ENCODE assay signal across 8 cellular contexts in the genomic region with DNA sequence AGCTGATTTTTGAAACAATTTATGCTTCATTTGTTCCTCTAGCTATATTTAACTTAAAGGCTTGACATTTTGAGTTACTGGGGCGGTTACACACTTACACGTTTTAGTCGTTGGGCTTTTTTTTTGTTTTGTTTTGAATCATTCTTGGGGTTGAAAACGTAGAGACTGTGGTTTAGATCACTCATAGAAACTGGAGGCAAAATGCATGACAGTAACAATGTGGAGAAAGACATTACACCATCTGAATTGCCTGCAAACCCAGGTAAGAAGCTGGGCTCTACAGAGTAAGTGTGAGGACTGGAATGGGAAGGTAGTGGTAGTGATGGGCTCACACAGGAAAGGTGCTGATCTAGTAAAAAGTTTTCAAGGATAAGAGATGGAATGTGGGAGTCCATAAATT. TPM values are rescaled to one million over a fixed set of nuclear protein-coding genes. Genes with fewer than 3 reads are reported as not detected.
DNase-seq lines count a peak whose midpoint lies in the region; ATAC-seq, FAIRE-seq and TF ChIP-seq lines count a peak whose summit lies in the region.

A gene with protein sequence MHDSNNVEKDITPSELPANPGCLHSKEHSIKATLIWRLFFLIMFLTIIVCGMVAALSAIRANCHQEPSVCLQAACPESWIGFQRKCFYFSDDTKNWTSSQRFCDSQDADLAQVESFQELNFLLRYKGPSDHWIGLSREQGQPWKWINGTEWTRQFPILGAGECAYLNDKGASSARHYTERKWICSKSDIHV (plus strand): TSS at position 180 of the 400 bp plus-strand sequence. CDS start 22 bp downstream, at position 202.

- H3K9me3 ChIP-seq in CD8-positive, alpha-beta memory T cell (ENCODE audit: low read length): no peaks in the 10 kb centered on the region
- H3K9me3 ChIP-seq in colonic mucosa: no peaks in the 10 kb centered on the region

- FAIRE-seq in D721Med (lab: Jason Lieb, UNC): no peak

- POLR2A ChIA-PET in CD8-positive, alpha-beta memory T cell (lab: Charles Lee): interaction anchor here (0.6 to 4.3 kb wide), 8 partner anchors 12 to 73 kb away, joined by 3 to 44 read pairs (median 6); no protein-coding TSS in a partner anchor

- peak within 1 kb of the TSS; percentile 64 for H3K27ac ChIP-seq in CD8-positive, alpha-beta memory T cell (ENCODE audit: low read depth, low read length)
- H3K27ac ChIP-seq in colonic mucosa: peak within 1 kb of the TSS; percentile 1

- H3K27me3 ChIP-seq in CD8-positive, alpha-beta memory T cell (ENCODE audit: insufficient read depth, low read length, poor library complexity, severe bottlenecking): no peaks in the 10 kb centered on the region
- H3K27me3 ChIP-seq in colonic mucosa: no peaks in the 10 kb centered on the region

- H3K9ac ChIP-seq in colonic mucosa (ENCODE audit: low read depth in 2 of 2, low read length in 2 of 2): no peak within 1 kb of the TSS

- no peak for ATAC-seq in left cardiac atrium

- no peaks in the 10 kb centered on the region for H3K27me3 Mint-ChIP-seq in CD8-positive, alpha-beta memory T cell
- H3K27me3 Mint-ChIP-seq in IgD-negative memory B cell: no peaks in the 10 kb centered on the region

- peak within 1 kb of the TSS; percentile 66 for H3K4me3 ChIP-seq in CD8-positive, alpha-beta memory T cell (ENCODE audit: low read length)
- no peak within 1 kb of the TSS for H3K4me3 ChIP-seq in colonic mucosa

- H3K4me1 ChIP-seq in CD8-positive, alpha-beta memory T cell (ENCODE audit: insufficient read depth, low read length): peaks cover 62% of the 10 kb centered on the region
- no peaks in the 10 kb centered on the region for H3K4me1 ChIP-seq in colonic mucosa

- peaks cover 8% of the 10 kb centered on the region for H3K36me3 ChIP-seq in CD8-positive, alpha-beta memory T cell (ENCODE audit: insufficient read depth, low read length)
- no peaks in the 10 kb centered on the region for H3K36me3 ChIP-seq in colonic mucosa

- DNase-seq in CD8-positive, alpha-beta memory T cell: peak in 2 of 5 donors; percentile 66 to 81
- peak; percentile 52 for DNase-seq in GM20000 (ENCODE audit: low spot score)
- no peak for DNase-seq in colonic mucosa
- DNase-seq in DMS79 (lab: John Stamatoyannopoulos, UW): no peak
- DNase-seq in NCI-H748 treated with DMSO at 0.1 percent for 48 hours (lab: John Stamatoyannopoulos, UW): no peak
- DNase-seq in left cardiac atrium: no peak
- no peak for DNase-seq in D721Med (ENCODE audit: insufficient read length, low spot score)

- no peak for TF ChIP-seq CTCF in GM20000 (IDR thresholded peaks at IDR 0.05; ENCODE audit: extremely low read depth, missing control alignments)
- no peak for TF ChIP-seq CTCF in colonic mucosa (IDR thresholded peaks at IDR 0.05)
- TF ChIP-seq CTCF in D721Med (IDR thresholded peaks at IDR 0.05; ENCODE audit: insufficient read depth, missing control alignments): no peak

- H3K27ac Mint-ChIP-seq in CD8-positive, alpha-beta memory T cell: peak within 1 kb of the TSS; percentile 88 to 97 (median 94)
- H3K27ac Mint-ChIP-seq in IgD-negative memory B cell: peak within 1 kb of the TSS; percentile 78 to 94 (median 90)

- no peaks in the 10 kb centered on the region for H3K9me3 Mint-ChIP-seq in CD8-positive, alpha-beta memory T cell
- H3K9me3 Mint-ChIP-seq in IgD-negative memory B cell: peaks cover 0 to 2% (median 0%) of the 10 kb centered on the region in 3 donors

- H3K4me3 Mint-ChIP-seq in CD8-positive, alpha-beta memory T cell: peak within 1 kb of the TSS; percentile 86 to 98 (median 92)
- H3K4me3 Mint-ChIP-seq in IgD-negative memory B cell: peak within 1 kb of the TSS; percentile 85 to 91 (median 88)

- intact Hi-C loops in colonic mucosa (cut with DNase I): no loop called here
- intact Hi-C loops in left cardiac atrium (cut with DNase I): no loop called here

- CTCF ChIA-PET in CD8-positive, alpha-beta memory T cell (lab: Charles Lee): interaction anchor here (0.6 to 3.8 kb wide), 6 partner anchors 15 to 73 kb away, joined by 3 to 20 read pairs (median 4); no protein-coding TSS in a partner anchor

- H3K36me3 Mint-ChIP-seq in CD8-positive, alpha-beta memory T cell: peaks cover 15 to 68% (median 21%) of the 10 kb centered on the region in 3 donors
- H3K36me3 Mint-ChIP-seq in IgD-negative memory B cell: peaks cover 5% of the 10 kb centered on the region

- H3K4me1 Mint-ChIP-seq in CD8-positive, alpha-beta memory T cell: peaks cover 60 to 84% (median 69%) of the 10 kb centered on the region in 3 donors
- peaks cover 53 to 60% (median 57%) of the 10 kb centered on the region in 3 donors for H3K4me1 Mint-ChIP-seq in IgD-negative memory B cell

RNA-seq across cellular contexts. Expression of the gene that starts here (rescaled TPM):
- 100 to 1,000 TPM; 320 to 340 TPM for total RNA-seq in CD8-positive, alpha-beta memory T cell
- 311 TPM for polyA plus RNA-seq in CD8-positive, alpha-beta memory T cell
- polyA plus RNA-seq in IgD-negative memory B cell: 102 TPM
- total RNA-seq in colonic mucosa (1 to 10 TPM; 3.3 to 6.8 TPM), left cardiac atrium (10 to 100 TPM in 1 of 2 donors, 1 to 10 TPM in 1; 9.5 to 12.7 TPM)

Comparison
In these comparisons a context has a peak if more than half of its experiments do, and no peak if none do; other contexts are left out.
1. RNA of the gene that starts here (total RNA-seq): 320 to 340 TPM in CD8-positive, alpha-beta memory T cell; 9.5 to 12.7 TPM in left cardiac atrium and 3.3 to 6.8 TPM in colonic mucosa; every median in the first group is over 10 times any median in the second.